In the genomic region with DNA sequence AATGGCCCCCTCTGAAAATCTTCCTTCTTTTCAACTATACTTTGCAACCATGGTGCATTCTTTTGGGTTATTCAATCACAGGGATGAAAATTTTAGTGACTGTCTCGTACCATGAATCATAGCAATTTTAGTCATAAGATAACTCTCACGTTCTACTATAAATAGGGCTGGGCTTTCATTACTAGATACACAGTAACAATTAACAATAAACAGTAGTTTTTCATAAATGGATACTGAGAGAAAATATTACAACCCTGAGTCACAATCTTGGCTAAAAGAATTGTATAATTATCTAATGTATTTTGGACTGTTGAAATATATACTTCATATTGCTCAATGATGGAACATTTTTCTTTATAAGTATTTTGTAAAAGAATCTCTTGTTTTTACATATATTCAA, we compare ENCODE assay signal across 12 cellular contexts.
A peak's percentile ranks its signal among the peaks of the same experiment; 100 is the strongest.
DNase-seq lines count a peak whose midpoint lies in the region; ATAC-seq and TF ChIP-seq lines count a peak whose summit lies in the region.
"Had no signal": no experiment of that assay in that cellular context is flagged by ENCODE, and none has a peak within 500 bp of the region (broad histone marks: within the 10 kb centered on the region; RNA-seq: fewer than 3 reads in every experiment).

No MANE protein-coding gene starts in this region.

- H3K36me3 Mint-ChIP-seq in memory B cell (peaks cover 7% of the 10 kb centered on the region), Caco-2 (ENCODE audit: insufficient read depth, unreplicated experiment) (no peaks in the 10 kb centered on the region)

- H3K4me3 Mint-ChIP-seq in memory B cell (peak overlapping the region; percentile 65), Caco-2 (ENCODE audit: unreplicated experiment) (no peak overlapping the region)
- H3K4me3 Mint-ChIP-seq: activated CD4-positive, alpha-beta T cell treated with anti-CD3 and anti-CD28 coated beads for 36 hours; neural crest cell had no signal

- no peaks in the 10 kb centered on the region for H3K27me3 ChIP-seq in Caco-2 (replicated peaks; ENCODE audit: control insufficient read depth, insufficient read depth, low read length)

- H3K4me1 Mint-ChIP-seq in memory B cell (peaks cover 49% of the 10 kb centered on the region), Caco-2 (ENCODE audit: low read depth, unreplicated experiment) (no peaks in the 10 kb centered on the region)
- H3K4me1 Mint-ChIP-seq: activated CD4-positive, alpha-beta T cell treated with anti-CD3 and anti-CD28 coated beads for 36 hours had no signal

- CTCF ChIA-PET in Caco-2 (lab: Charles Lee): interaction anchor here (0.7 kb wide), 1 partner anchor 72 kb away, joined by 6 read pairs; no protein-coding TSS in a partner anchor

- in situ Hi-C loops in astrocyte of the spinal cord (cut with HindIII; ENCODE audit: low sequenced_read_pairs): no loop called here

- intact Hi-C loops in Caco-2 (cut with micrococcal nuclease; ENCODE audit: unreplicated experiment): no loop called here

- no TSS peak for BruUV-seq in Caco-2 (replicated peaks; lab: Mats Ljungman, UMichigan)

- POLR2A ChIA-PET in Caco-2 (lab: Charles Lee): no interaction called here

- H3K27me3 Mint-ChIP-seq in memory B cell (no peaks in the 10 kb centered on the region), Caco-2 (ENCODE audit: insufficient read depth, unreplicated experiment) (no peaks in the 10 kb centered on the region)
- H3K27me3 Mint-ChIP-seq: activated CD4-positive, alpha-beta T cell treated with anti-CD3 and anti-CD28 coated beads for 36 hours had no signal

- ATAC-seq in HG03571 (IDR thresholded peaks at IDR 0.05; ENCODE audit: unreplicated experiment) (peak; percentile 20), memory B cell (ENCODE audit: low read depth) (no peak)
- ATAC-seq: activated CD4-positive, alpha-beta T cell treated with anti-CD3 and anti-CD28 coated beads for 36 hours had no signal

- no peaks in the 10 kb centered on the region for H3K4me1 ChIP-seq in Caco-2

- H3K36me3 ChIP-seq in Caco-2 (ENCODE audit: control insufficient read depth, insufficient read depth, low read length): no peaks in the 10 kb centered on the region

- TF ChIP-seq CTCF in astrocyte of the spinal cord (IDR thresholded peaks at IDR 0.05; ENCODE audit: low read depth, low read length) (no peak), Caco-2 (IDR thresholded peaks at IDR 0.05; ENCODE audit: insufficient read depth in 1 of 2, low read depth in 1 of 2, low read length in 1 of 2, severe bottlenecking in 1 of 2, unreplicated experiment in 1 of 2) (no peak)

- H3K9me3 Mint-ChIP-seq in memory B cell (no peaks in the 10 kb centered on the region), Caco-2 (ENCODE audit: unreplicated experiment) (no peaks in the 10 kb centered on the region)
- H3K9me3 Mint-ChIP-seq: neural crest cell had no signal

- H3K27ac Mint-ChIP-seq in memory B cell (peak overlapping the region; percentile 93), Caco-2 (ENCODE audit: unreplicated experiment) (no peak overlapping the region)
- H3K27ac Mint-ChIP-seq: activated CD4-positive, alpha-beta T cell treated with anti-CD3 and anti-CD28 coated beads for 36 hours had no signal

- DNase-seq in AG08396 (ENCODE audit: low spot score): peak; percentile 29
- DNase-seq in astrocyte of the spinal cord (ENCODE audit: low read depth, low spot score): peak; percentile 39
- no peak for DNase-seq in memory B cell (ENCODE audit: low spot score in 2 of 2)
- DNase-seq in activated T-cell treated with anti-CD3 and anti-CD28 coated beads, Interleukin-2, amount 50 U/mL, for 1 hour: no peak
- DNase-seq in Caco-2: no peak
- DNase-seq in globus pallidus (ENCODE audit: low spot score): no peak
- DNase-seq in activated gamma-delta T cell (lab: John Stamatoyannopoulos, UW): no peak
- DNase-seq: activated CD4-positive, alpha-beta T cell treated with anti-CD3 and anti-CD28 coated beads for 36 hours; activated naive CD4-positive, alpha-beta T cell treated with anti-CD3 and anti-CD28 coated beads, Interleukin-2, amount 50 U/mL, for 16 hours; COR-L47 had no signal

- H3K4me3 ChIP-seq in astrocyte of the spinal cord (ENCODE audit: low read depth, low read length): no peak overlapping the region
- H3K4me3 ChIP-seq in Caco-2 (ENCODE audit: low read depth, low read length): no peak overlapping the region

- H3K9me3 ChIP-seq in Caco-2: no peaks in the 10 kb centered on the region

Comparison
In these comparisons a context has a peak if more than half of its experiments do, and no peak if none do; other contexts are left out.
1. DNase-seq: peak in AG08396 (single experiment) and astrocyte of the spinal cord (single experiment); none in memory B cell (0 of 2), activated T-cell treated with anti-CD3 and anti-CD28 coated beads, Interleukin-2, amount 50 U/mL, for 1 hour (single experiment), Caco-2 (0 of 2), globus pallidus (single experiment) and activated gamma-delta T cell (single experiment).